Comparison of ENCODE assay signal across 15 cellular contexts in the genomic region with DNA sequence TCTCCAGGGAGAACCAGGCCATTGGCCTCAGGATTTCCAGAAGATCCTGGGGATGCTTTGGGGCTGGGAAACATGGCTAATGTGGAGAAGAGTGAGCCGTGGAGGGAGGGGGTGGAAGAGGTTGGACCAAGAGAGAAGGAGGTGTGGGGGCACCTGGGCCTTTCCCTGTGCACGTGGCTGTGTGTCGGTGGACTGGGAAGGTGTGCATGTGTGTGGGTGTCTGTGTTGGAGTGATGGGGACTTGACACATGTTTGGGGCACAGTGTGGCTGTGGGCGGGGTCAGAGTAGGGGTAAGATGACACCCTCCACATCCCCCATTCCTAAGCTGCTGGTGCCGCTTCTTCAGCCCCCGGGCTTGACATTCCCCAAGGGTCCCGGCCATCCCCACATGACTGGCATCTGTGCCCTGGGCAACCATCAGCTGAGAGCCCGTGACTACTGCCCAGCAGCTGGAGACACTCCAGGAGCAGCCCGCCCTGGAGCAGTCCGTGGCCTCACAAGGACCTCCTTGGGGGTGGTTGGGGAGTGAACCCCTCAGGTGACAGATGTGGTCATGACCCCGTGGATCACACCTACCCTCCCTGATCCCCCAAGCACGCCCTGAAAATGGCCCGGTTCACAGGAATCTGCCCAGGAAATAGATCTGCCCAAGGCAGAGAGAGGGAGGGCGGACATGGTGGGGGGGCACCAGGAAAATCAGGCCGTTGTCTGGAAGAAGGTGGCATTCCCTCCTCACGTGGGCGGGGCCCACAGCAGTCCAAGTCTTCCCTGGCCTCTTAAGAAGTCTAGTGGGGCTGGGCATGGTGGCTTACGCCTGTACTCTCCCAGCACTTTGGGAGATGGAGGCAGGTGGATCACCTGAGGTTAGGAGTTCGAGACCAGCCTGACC. TPM values are rescaled to one million over a fixed set of nuclear protein-coding genes. Genes with fewer than 3 reads are reported as not detected.
"Had no signal": no experiment of that assay in that cellular context is flagged by ENCODE, and none has a peak within 500 bp of the region (broad histone marks: within the 10 kb centered on the region; RNA-seq: fewer than 3 reads in every experiment).

No MANE protein-coding gene starts in this region.

- H3K4me3 Mint-ChIP-seq: activated naive CD4-positive, alpha-beta T cell treated with anti-CD3 and anti-CD28 coated beads, Interleukin-2, amount 10 ng/mL, durations not matched to agents 7 days and 5 days; immature natural killer cell; stimulated activated naive CD8-positive, alpha-beta T cell treated with anti-CD3 and anti-CD28 coated beads, Interleukin-15, Interleukin-2, amounts not matched to agents 100 ng/mL and 50 ng/mL, for 24 hours; T-helper 17 cell had no signal

- H3K9me3 ChIP-seq: body of pancreas, esophagus muscularis mucosa, lower lobe of right lung, prostate gland, tibial artery had no signal

- H3K27me3 Mint-ChIP-seq: naive B cell; stimulated activated naive CD8-positive, alpha-beta T cell treated with anti-CD3 and anti-CD28 coated beads, Interleukin-15, Interleukin-2, amounts not matched to agents 100 ng/mL and 50 ng/mL, for 24 hours; T-helper 17 cell had no signal

- H3K27me3 ChIP-seq: body of pancreas, esophagus muscularis mucosa, tibial artery had no signal

- H3K36me3 ChIP-seq: esophagus muscularis mucosa, lower lobe of right lung, prostate gland, tibial artery had no signal

- ATAC-seq: body of pancreas, left cardiac atrium, lower lobe of right lung, sciatic nerve, T-helper 17 cell had no signal

- H3K36me3 Mint-ChIP-seq: activated naive CD4-positive, alpha-beta T cell treated with anti-CD3 and anti-CD28 coated beads, Interleukin-2, amount 10 ng/mL, durations not matched to agents 7 days and 5 days; immature natural killer cell; naive B cell had no signal

- H3K4me1 Mint-ChIP-seq: activated naive CD4-positive, alpha-beta T cell treated with anti-CD3 and anti-CD28 coated beads, Interleukin-2, amount 10 ng/mL, durations not matched to agents 7 days and 5 days; T-helper 17 cell had no signal

- H3K27ac Mint-ChIP-seq: activated naive CD4-positive, alpha-beta T cell treated with anti-CD3 and anti-CD28 coated beads, Interleukin-2, amount 10 ng/mL, durations not matched to agents 7 days and 5 days; activated T-helper 2 cell treated with anti-CD3 and anti-CD28 coated beads, Interferon-gamma antibody, Interleukin-2, Interleukin-4, amounts not matched to agents 10 μg/mL and 5 μg/mL and 100 μg/mL, durations not matched to agents 14 hours and 24 hours and 36 hours; stimulated activated naive CD8-positive, alpha-beta T cell treated with anti-CD3 and anti-CD28 coated beads, Interleukin-15, Interleukin-2, amounts not matched to agents 100 ng/mL and 50 ng/mL, for 24 hours; T-helper 17 cell had no signal

- H3K4me3 ChIP-seq: body of pancreas, esophagus muscularis mucosa, lower lobe of right lung, prostate gland, tibial artery had no signal

- H3K27ac ChIP-seq: body of pancreas, lower lobe of right lung, prostate gland, tibial artery had no signal

- DNase-seq: activated CD4-positive, alpha-beta T cell treated with anti-CD3 and anti-CD28 coated beads, Interleukin-2, amount 50 U/mL, for 1 hour; activated naive CD4-positive, alpha-beta T cell treated with anti-CD3 and anti-CD28 coated beads, Interleukin-2, amount 10 ng/mL, durations not matched to agents 7 days and 5 days; body of pancreas; immature natural killer cell; left cardiac atrium; lower lobe of right lung; naive B cell; T-helper 17 cell; tibial artery had no signal

- H3K9me3 Mint-ChIP-seq: activated naive CD4-positive, alpha-beta T cell treated with anti-CD3 and anti-CD28 coated beads, Interleukin-2, amount 10 ng/mL, durations not matched to agents 7 days and 5 days; activated T-helper 2 cell treated with anti-CD3 and anti-CD28 coated beads, Interferon-gamma antibody, Interleukin-2, Interleukin-4, amounts not matched to agents 10 μg/mL and 5 μg/mL and 100 μg/mL, durations not matched to agents 14 hours and 24 hours and 36 hours; immature natural killer cell; naive B cell; stimulated activated naive CD8-positive, alpha-beta T cell treated with anti-CD3 and anti-CD28 coated beads, Interleukin-15, Interleukin-2, amounts not matched to agents 100 ng/mL and 50 ng/mL, for 24 hours had no signal

RNA-seq across cellular contexts. Expression of a gene that starts 34.8 kb away (rescaled TPM):
- total RNA-seq: activated T-helper 2 cell treated with anti-CD3 and anti-CD28 coated beads, Interferon-gamma antibody, Interleukin-2, Interleukin-4, amounts not matched to agents 10 μg/mL and 5 μg/mL and 100 μg/mL, durations not matched to agents 14 hours and 24 hours and 36 hours; fibroblast of villous mesenchyme; lower lobe of right lung; T-helper 17 cell had no signal
- polyA plus RNA-seq: immature natural killer cell had no signal
